Comparison of ENCODE assay signal across 23 cellular contexts in the genomic region with DNA sequence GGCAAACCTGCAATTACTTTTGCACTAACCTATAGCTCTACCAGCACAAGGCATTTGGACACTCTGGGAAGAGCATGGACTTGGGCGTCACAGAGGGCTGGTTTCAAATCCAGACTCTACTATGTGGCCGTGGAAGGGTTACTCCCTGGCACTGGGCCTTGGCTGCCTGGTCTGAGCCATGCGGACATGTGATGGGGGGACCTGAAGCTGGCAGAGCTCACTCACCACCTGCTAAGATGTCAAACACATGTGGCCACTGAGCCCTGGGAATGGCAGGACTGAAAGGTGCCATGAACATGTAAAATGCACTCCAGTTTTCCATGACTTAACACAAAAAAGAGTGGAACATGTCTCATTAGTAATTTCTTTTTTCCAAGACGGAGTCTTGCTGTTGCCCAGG. TPM values are rescaled to one million over a fixed set of nuclear protein-coding genes. Genes with fewer than 3 reads are reported as not detected.
"Had no signal": no experiment of that assay in that cellular context is flagged by ENCODE, and none has a peak within 500 bp of the region (broad histone marks: within the 10 kb centered on the region; RNA-seq: fewer than 3 reads in every experiment).

No MANE protein-coding gene starts in this region.

- H3K27ac ChIP-seq: coronary artery, dorsolateral prefrontal cortex, esophagus muscularis mucosa, foreskin keratinocyte, gastrocnemius medialis, heart right ventricle, left lung, lower lobe of right lung had no signal

- H3K36me3 ChIP-seq: esophagus muscularis mucosa, gastrocnemius medialis, heart right ventricle, left lung, lower lobe of right lung had no signal

- FAIRE-seq: colon, endothelial cell of umbilical vein, islet of Langerhans, keratinocyte had no signal

- H3K4me1 ChIP-seq: esophagus muscularis mucosa, foreskin keratinocyte, gastrocnemius medialis, heart right ventricle, left lung, lower lobe of right lung had no signal

- H3K4me3 ChIP-seq: coronary artery, dorsolateral prefrontal cortex, esophagus muscularis mucosa, gastrocnemius medialis, heart right ventricle, left lung, lower lobe of right lung, mucosa of descending colon had no signal

- ATAC-seq: foreskin keratinocyte, gastrocnemius medialis, heart right ventricle, left ventricle myocardium superior, mucosa of descending colon had no signal

- DNase-seq: dermis blood vessel endothelial cell; dorsolateral prefrontal cortex; effector CD4-positive, alpha-beta T cell; effector memory CD4-positive, alpha-beta T cell; foreskin keratinocyte; gastrocnemius medialis; glutamatergic neuron; head of caudate nucleus; heart right ventricle; hippocampal formation; left cardiac atrium; left ventricle myocardium superior; lower lobe of right lung; mesenchymal stem cell; mucosa of descending colon; naive B cell had no signal

- H3K27me3 ChIP-seq: dorsolateral prefrontal cortex had no signal

- H3K9me3 ChIP-seq: esophagus muscularis mucosa, gastrocnemius medialis, heart right ventricle, left lung, lower lobe of right lung, mucosa of descending colon had no signal

RNA-seq across cellular contexts. Expression of a gene that starts 23.7 kb away (rescaled TPM):
- total RNA-seq: endothelial cell of umbilical vein had no signal
